ENCODE assay signal across 8 cellular contexts in genomic region chr3:93979850-93980677, GRCh38. TPM values are rescaled to one million over a fixed set of nuclear protein-coding genes. Genes with fewer than 3 reads are reported as not detected.
DNase-seq lines count a peak whose midpoint lies in the region; ATAC-seq and TF ChIP-seq lines count a peak whose summit lies in the region.

TSS of gene ARL13B (plus strand) at chr3:93980155. CDS start at chr3:93980424, 269 bp downstream.

- H3K9me3 ChIP-seq in DND-41 (ENCODE audit: insufficient read depth, low read length, severe bottlenecking) (no peaks in the 10 kb centered on the region), GM23248 (ENCODE audit: low read depth) (no peaks in the 10 kb centered on the region)

- H3K4me2 ChIP-seq in DND-41 (ENCODE audit: insufficient read depth, low read length) (peak within 1 kb of the TSS; percentile 90), GM23248 (ENCODE audit: unreplicated experiment) (peak within 1 kb of the TSS; percentile 90)

- no peaks in the 10 kb centered on the region for H3K9me2 ChIP-seq in GM23248 (ENCODE audit: insufficient read depth)

- H3K27ac ChIP-seq in DND-41 (ENCODE audit: low read length): peak within 1 kb of the TSS; percentile 70
- H3K27ac ChIP-seq in GM23248: peak within 1 kb of the TSS; percentile 89

- peak within 1 kb of the TSS; percentile 92 to 97 (median 95) for H3K27ac Mint-ChIP-seq in naive B cell
- peak within 1 kb of the TSS; percentile 83 for H3K27ac Mint-ChIP-seq in stimulated activated memory B cell treated with anti-CD40 and anti-IgM and Interleukin-4, amounts not matched to agents 10 μg/mL and 1 μg/mL and 100 μg/mL, for 72 hours

- H3F3A ChIP-seq in GM23248 (ENCODE audit: insufficient read depth): peaks cover 11% of the 10 kb centered on the region

- H3K4me1 ChIP-seq in DND-41 (ENCODE audit: insufficient read depth, low read length) (peaks cover 27% of the 10 kb centered on the region), GM23248 (ENCODE audit: insufficient read depth) (peaks cover 11% of the 10 kb centered on the region)

- peaks cover 4 to 7% (median 6%) of the 10 kb centered on the region in 3 donors for H3K27me3 Mint-ChIP-seq in naive B cell
- H3K27me3 Mint-ChIP-seq in stimulated activated memory B cell treated with anti-CD40 and anti-IgM and Interleukin-4, amounts not matched to agents 10 μg/mL and 1 μg/mL and 100 μg/mL, for 72 hours: no peaks in the 10 kb centered on the region

- H3K9me3 Mint-ChIP-seq in naive B cell: no peaks in the 10 kb centered on the region
- no peaks in the 10 kb centered on the region for H3K9me3 Mint-ChIP-seq in stimulated activated memory B cell treated with anti-CD40 and anti-IgM and Interleukin-4, amounts not matched to agents 10 μg/mL and 1 μg/mL and 100 μg/mL, for 72 hours

- 1% methylated on average over 64 to 66 of the region's 66 CpGs for WGBS in GM23248 (ENCODE audit: low coverage in 1 of 2, low lambda C conversion rate in 2 of 2, missing lambda C conversion rate in 2 of 2), 2 experiments

- peaks cover 42% of the 10 kb centered on the region for H3K79me2 ChIP-seq in DND-41 (ENCODE audit: insufficient read depth, low read length)
- peaks cover 45% of the 10 kb centered on the region for H3K79me2 ChIP-seq in GM23248 (ENCODE audit: insufficient read depth)

- peak within 1 kb of the TSS; percentile 93 for H2AFZ ChIP-seq in DND-41 (ENCODE audit: low read depth, low read length)
- H2AFZ ChIP-seq in GM23248: peak within 1 kb of the TSS; percentile 98

- ATAC-seq in DND-41 (ENCODE audit: insufficient read depth, low read depth) (peak; percentile 100), naive B cell (ENCODE audit: low read depth in 2 of 2) (peak; percentile 96 to 99)
- peak; percentile 100 for ATAC-seq in stimulated activated memory B cell treated with anti-CD40 and anti-IgM and Interleukin-4, amounts not matched to agents 10 μg/mL and 1 μg/mL and 100 μg/mL, for 72 hours

- no peaks in the 10 kb centered on the region for H3K36me3 ChIP-seq in DND-41 (ENCODE audit: insufficient read depth, low read length)
- no peaks in the 10 kb centered on the region for H3K36me3 ChIP-seq in GM23248 (ENCODE audit: low read depth)

- peak; percentile 96 for DNase-seq in DND-41
- DNase-seq in GM23248: peak; percentile 100
- DNase-seq in Kasumi-1 (lab: John Stamatoyannopoulos, UW): peak; percentile 98 to 99
- peak; percentile 99 for DNase-seq in RPMI7951 (ENCODE audit: low read depth)
- peak; percentile 80 to 88 for DNase-seq in activated T-helper 1 cell treated with anti-CD3 and anti-CD28 coated beads, Interleukin-2, amount 50 U/mL, for 16 hours (ENCODE audit: low read depth in 1 of 2, low spot score in 1 of 2)
- DNase-seq in fibroblast of gingiva (ENCODE audit: low read depth): peak; percentile 98
- DNase-seq in naive B cell: peak; percentile 93

- no peaks in the 10 kb centered on the region for H3K36me3 Mint-ChIP-seq in naive B cell
- no peaks in the 10 kb centered on the region for H3K36me3 Mint-ChIP-seq in stimulated activated memory B cell treated with anti-CD40 and anti-IgM and Interleukin-4, amounts not matched to agents 10 μg/mL and 1 μg/mL and 100 μg/mL, for 72 hours

- peak within 1 kb of the TSS; percentile 75 to 97 (median 90) for H3K4me3 Mint-ChIP-seq in naive B cell
- peak within 1 kb of the TSS; percentile 91 for H3K4me3 Mint-ChIP-seq in stimulated activated memory B cell treated with anti-CD40 and anti-IgM and Interleukin-4, amounts not matched to agents 10 μg/mL and 1 μg/mL and 100 μg/mL, for 72 hours

- in situ Hi-C loops in GM23248 (cut with MboI): no loop called here

- H3K27me3 ChIP-seq in DND-41 (ENCODE audit: insufficient read depth, low read length, poor library complexity) (no peaks in the 10 kb centered on the region), GM23248 (replicated peaks; ENCODE audit: insufficient read depth) (no peaks in the 10 kb centered on the region)

- TF ChIP-seq CTCF in DND-41 (IDR thresholded peaks at IDR 0.05; ENCODE audit: borderline replicate concordance, extremely low read depth, low read length, poor library complexity, severe bottlenecking): no peak

- H4K20me1 ChIP-seq in DND-41 (ENCODE audit: insufficient read depth, low read length): peaks cover 2% of the 10 kb centered on the region; the same call in 1 of the 2 replicates
- no peaks in the 10 kb centered on the region for H4K20me1 ChIP-seq in GM23248 (ENCODE audit: insufficient read depth)

- peak within 1 kb of the TSS; percentile 67 to 94 for H3K4me3 ChIP-seq in DND-41 (ENCODE audit: low read depth in 1 of 2, low read length in 2 of 2)
- H3K4me3 ChIP-seq in GM23248: peak within 1 kb of the TSS; percentile 89

- H3K4me1 Mint-ChIP-seq in naive B cell: peaks cover 7 to 19% (median 12%) of the 10 kb centered on the region in 3 donors
- peaks cover 19% of the 10 kb centered on the region for H3K4me1 Mint-ChIP-seq in stimulated activated memory B cell treated with anti-CD40 and anti-IgM and Interleukin-4, amounts not matched to agents 10 μg/mL and 1 μg/mL and 100 μg/mL, for 72 hours

- peak within 1 kb of the TSS; percentile 69 for H3K9ac ChIP-seq in DND-41 (ENCODE audit: low read depth, low read length)
- peak within 1 kb of the TSS; percentile 87 for H3K9ac ChIP-seq in GM23248

RNA-seq across cellular contexts. Expression of gene ARL13B, which starts in this region (rescaled TPM):
- total RNA-seq in GM23248 (2014; rRNA removed; shearing (Covaris generic)): 6.1 and 15.0 TPM in 2 replicates
- 16.9 and 18.2 TPM in 2 replicates for polyA plus RNA-seq in GM23248 (2016; fragmentation: Nextera tagmentation; extraction: Ambion mirVana)
- total RNA-seq in RPMI7951 (2014; rRNA removed; shearing (Covaris generic)): 13.4 and 18.4 TPM in 2 replicates
- 10 to 100 TPM in 2 of 6 donors, 1 to 10 TPM in 4; 4.4 to 13.8 (median 7.4) TPM for polyA plus RNA-seq in naive B cell (ENCODE audit: low read depth in 6 of 6)

Comparison
In these comparisons a context has a peak if more than half of its experiments do, and no peak if none do; other contexts are left out.
1. Peak in every context shown above with its lines: DNase-seq, ATAC-seq, H3K4me3 ChIP-seq and H3K27ac ChIP-seq.